18 cellular contexts compared by ENCODE assay signal in genomic region chr6:65113581-65113980, GRCh38.
"Had no signal": no experiment of that assay in that cellular context is flagged by ENCODE, and none has a peak within 500 bp of the region (broad histone marks: within the 10 kb centered on the region; RNA-seq: fewer than 3 reads in every experiment).

No MANE protein-coding gene starts in this region.

- H3K9me3 ChIP-seq: esophagus muscularis mucosa, neutrophil had no signal

- H3K27ac ChIP-seq: cardiac muscle cell, esophagus muscularis mucosa, foreskin keratinocyte, neutrophil, parathyroid adenoma, skin epidermis had no signal

- H3K79me2 ChIP-seq: parathyroid adenoma had no signal

- H3K4me1 ChIP-seq: foreskin keratinocyte, parathyroid adenoma had no signal

- H3K27ac Mint-ChIP-seq: activated CD4-positive, alpha-beta T cell treated with anti-CD3 and anti-CD28 coated beads, Interleukin-2, amount 10 ng/mL, durations not matched to agents 7 days and 5 days; activated T-helper 1 cell treated with anti-CD3 and anti-CD28 coated beads, Interleukin-12 subunit alpha, Interleukin-12 subunit beta, Interleukin-2, Interleukin-4 antibody, amounts not matched to agents 30 ng/mL and 10 ng/mL and 1 ng/mL, durations not matched to agents 14 hours and 24 hours and 36 hours; memory B cell; naive thymus-derived CD8-positive, alpha-beta T cell had no signal

- H3K27me3 Mint-ChIP-seq: activated CD4-positive, alpha-beta T cell treated with anti-CD3 and anti-CD28 coated beads, Interleukin-2, amount 10 ng/mL, durations not matched to agents 7 days and 5 days; memory B cell; naive thymus-derived CD8-positive, alpha-beta T cell had no signal

- H3K36me3 Mint-ChIP-seq: memory B cell; naive thymus-derived CD8-positive, alpha-beta T cell had no signal

- ATAC-seq: foreskin keratinocyte; left ventricle myocardium superior; naive thymus-derived CD8-positive, alpha-beta T cell had no signal

- H3K4me1 Mint-ChIP-seq: activated CD4-positive, alpha-beta T cell treated with anti-CD3 and anti-CD28 coated beads, Interleukin-2, amount 10 ng/mL, durations not matched to agents 7 days and 5 days; memory B cell; naive thymus-derived CD8-positive, alpha-beta T cell had no signal

- H2AFZ ChIP-seq: parathyroid adenoma had no signal

- DNase-seq: activated CD4-positive, alpha-beta T cell treated with anti-CD3 and anti-CD28 coated beads, Interleukin-2, amount 10 ng/mL, durations not matched to agents 7 days and 5 days; aorta; foreskin keratinocyte; kidney glomerular epithelial cell; left ventricle myocardium superior; naive thymus-derived CD8-positive, alpha-beta T cell; stimulated activated CD4-positive, alpha-beta T cell treated with anti-CD3 and anti-CD28 coated beads, Interleukin-4, amount 100 ng/mL, for 24 hours; stimulated activated CD8-positive, alpha-beta memory T cell treated with anti-CD3 and anti-CD28 coated beads, Interleukin-4, amount 100 ng/mL, for 48 hours; stimulated activated naive CD4-positive, alpha-beta T cell treated with Interleukin-2 at 50 U/mL for 16 hours; SW 1271; trophoblast cell had no signal

- H3K27me3 ChIP-seq: cardiac muscle cell, esophagus muscularis mucosa, foreskin keratinocyte, neutrophil had no signal

- H3K9ac ChIP-seq: parathyroid adenoma had no signal

- H3K4me3 Mint-ChIP-seq: activated CD4-positive, alpha-beta T cell treated with anti-CD3 and anti-CD28 coated beads, Interleukin-2, amount 10 ng/mL, durations not matched to agents 7 days and 5 days; activated T-helper 1 cell treated with anti-CD3 and anti-CD28 coated beads, Interleukin-12 subunit alpha, Interleukin-12 subunit beta, Interleukin-2, Interleukin-4 antibody, amounts not matched to agents 30 ng/mL and 10 ng/mL and 1 ng/mL, durations not matched to agents 14 hours and 24 hours and 36 hours; memory B cell; naive thymus-derived CD8-positive, alpha-beta T cell had no signal

- H3K4me3 ChIP-seq: cardiac muscle cell, esophagus muscularis mucosa, skin epidermis had no signal

- H3K36me3 ChIP-seq: cardiac muscle cell, esophagus muscularis mucosa, neutrophil had no signal
